Comparison of ENCODE assay signal across 8 cellular contexts in genomic region chr12:121711925-121712461, GRCh38. TPM values are rescaled to one million over a fixed set of nuclear protein-coding genes. Genes with fewer than 3 reads are reported as not detected.
DNase-seq lines count a peak whose midpoint lies in the region; ATAC-seq and TF ChIP-seq lines count a peak whose summit lies in the region.

No MANE protein-coding gene starts in this region.

- peak; percentile 37 for ATAC-seq in GM19035 (IDR thresholded peaks at IDR 0.05; ENCODE audit: unreplicated experiment)
- ATAC-seq in HG03159 (IDR thresholded peaks at IDR 0.05; ENCODE audit: unreplicated experiment): peak; percentile 30
- ATAC-seq in Panc1: peak; percentile 57

- CTCF ChIA-PET in Panc1 (lab: Charles Lee): interaction anchor here (0.6 kb wide), 1 partner anchor 60 kb away, joined by 5 read pairs; no protein-coding TSS in a partner anchor

- 1 to 2% (median 1%) methylated on average over 19 to 20 of the region's 20 CpGs for WGBS in stomach, 5 donors

- TF ChIP-seq CTCF in Panc1 (IDR thresholded peaks at IDR 0.05): no peak
- no peak for TF ChIP-seq CTCF in stomach (IDR thresholded peaks at IDR 0.05)

- H3K27ac ChIP-seq in BLaER1 treated with 17β-estradiol and CSF1 and Interleukin-3, amounts not matched to agents 10 nM and 100 nM: peak overlapping the region in 9 of 11 experiments; percentile 8 to 65 (median 54); a peak in 17 of 22 replicates
- H3K27ac ChIP-seq in Panc1 (ENCODE audit: low read length) (peak overlapping the region; percentile 88), layer of hippocampus (ENCODE audit: low read depth, low read length) (peak overlapping the region; percentile 30), stomach (peak overlapping the region; percentile 86 to 95 (median 92))

- in situ Hi-C loops in Panc1 (cut with HindIII; ENCODE audit: low pct_unique_long_range_greater_than_20kb, low sequenced_read_pairs): no loop called here

- H3K4me2 ChIP-seq in BLaER1 treated with 17β-estradiol and CSF1 and Interleukin-3, amounts not matched to agents 10 nM and 100 nM: peak overlapping the region; percentile 88 to 99 (median 94)

- peak overlapping the region; percentile 87 to 100 (median 98) for H3K4me3 ChIP-seq in BLaER1 treated with 17β-estradiol and CSF1 and Interleukin-3, amounts not matched to agents 10 nM and 100 nM
- H3K4me3 ChIP-seq in Panc1 (ENCODE audit: low read depth in 2 of 2, low read length in 2 of 2) (peak overlapping the region; percentile 75 to 88), stomach (peak overlapping the region; percentile 66 to 94 (median 84))

- intact Hi-C loops in Panc1 (cut with micrococcal nuclease; ENCODE audit: unreplicated experiment) (no loop called here), stomach (cut with DNase I; ENCODE audit: low total_unique reads) (no loop called here)

- POLR2A ChIA-PET in Panc1 (lab: Charles Lee): interaction anchor here (0.9 kb wide), 1 partner anchor 25 kb away, joined by 3 read pairs; no protein-coding TSS in a partner anchor

- no peak for TF ChIP-seq POLR2A in stomach (IDR thresholded peaks at IDR 0.05)

- peaks cover 0 to 18% (median 8%) of the 10 kb centered on the region in 11 experiments; a peak in 5 of 22 replicates for H3K36me3 ChIP-seq in BLaER1 treated with 17β-estradiol and CSF1 and Interleukin-3, amounts not matched to agents 10 nM and 100 nM
- H3K36me3 ChIP-seq in Panc1 (ENCODE audit: control insufficient read depth, insufficient read depth, low read length): 0 out of 2 replicates have a peak, but pooled peaks cover 3% of the 10 kb centered on the region
- no peaks in the 10 kb centered on the region for H3K36me3 ChIP-seq in stomach

- H3K9ac ChIP-seq in BLaER1 treated with 17β-estradiol and CSF1 and Interleukin-3, amounts not matched to agents 10 nM and 100 nM: peak overlapping the region; percentile 64 to 89 (median 81)

- H3K4me1 ChIP-seq in BLaER1 treated with 17β-estradiol and CSF1 and Interleukin-3, amounts not matched to agents 10 nM and 100 nM: peaks cover 26 to 64% (median 45%) of the 10 kb centered on the region in 10 experiments
- H3K4me1 ChIP-seq in Panc1 (ENCODE audit: control insufficient read depth, insufficient read depth, low read length) (peaks cover 14% of the 10 kb centered on the region), stomach (peaks cover 20 to 38% (median 27%) of the 10 kb centered on the region in 4 donors)

- TF ChIP-seq EP300 in stomach (IDR thresholded peaks at IDR 0.05): no peak

- DNase-seq in Panc1 (ENCODE audit: low read depth, low spot score) (no peak), stomach (peak; percentile 36), amniotic stem cell (lab: John Stamatoyannopoulos, UW) (no peak)
- peak; percentile 26 for DNase-seq in central memory CD4-positive, alpha-beta T cell

- H3K9me3 ChIP-seq in BLaER1 treated with 17β-estradiol and CSF1 and Interleukin-3, amounts not matched to agents 10 nM and 100 nM (replicated peaks in 1 of 11): no peaks in the 10 kb centered on the region
- H3K9me3 ChIP-seq in Panc1 (ENCODE audit: control insufficient read depth, insufficient read depth, low read depth, low read length): no peaks in the 10 kb centered on the region
- no peaks in the 10 kb centered on the region for H3K9me3 ChIP-seq in stomach

- no peaks in the 10 kb centered on the region for H3K27me3 ChIP-seq in BLaER1 treated with 17β-estradiol and CSF1 and Interleukin-3, amounts not matched to agents 10 nM and 100 nM
- H3K27me3 ChIP-seq in Panc1 (ENCODE audit: control insufficient read depth, insufficient read depth, low read length): no peaks in the 10 kb centered on the region
- no peaks in the 10 kb centered on the region for H3K27me3 ChIP-seq in layer of hippocampus (ENCODE audit: control insufficient read depth, insufficient read depth, low read length)
- no peaks in the 10 kb centered on the region for H3K27me3 ChIP-seq in stomach

- H4K20me1 ChIP-seq in BLaER1 treated with 17β-estradiol and CSF1 and Interleukin-3, amounts not matched to agents 10 nM and 100 nM: peaks cover 0 to 39% (median 19%) of the 10 kb centered on the region in 11 experiments; a peak in 13 of 22 replicates

- no TSS peak for BruUV-seq in Panc1 (replicated peaks; lab: Mats Ljungman, UMichigan)

RNA-seq across cellular contexts. Expression of gene TMEM120B, which starts 0.6 kb away (rescaled TPM):
- total RNA-seq in Panc1 (2021; ENCODE audit: unreplicated experiment) (22.3 TPM), stomach (10 to 100 TPM in 1 of 5 donors, 1 to 10 TPM in 3, under 1 TPM in 1; 0.58 to 11.6 (median 8.3) TPM)
- 15.1 TPM for polyA plus RNA-seq in Panc1 (2012; ENCODE audit: insufficient read length)
- 1 to 10 TPM; 2.6 to 4.4 (median 3.1) TPM for polyA plus RNA-seq in stomach

RNA-seq across cellular contexts. Expression of gene MORN3, which starts 42.5 kb away (rescaled TPM):
- total RNA-seq in Panc1 (2021; ENCODE audit: unreplicated experiment) (0.72 TPM), stomach (under 1 TPM in 2 of 5 donors, not detected in 3; under 0.01 to 0.55 TPM)
- polyA plus RNA-seq in Panc1 (2012; ENCODE audit: insufficient read length): 1.7 TPM
- under 1 TPM; 0.20 to 0.87 (median 0.46) TPM for polyA plus RNA-seq in stomach

Comparison
In these comparisons a context has a peak if more than half of its experiments do, and no peak if none do; other contexts are left out.
1. H3K27ac ChIP-seq: peak in every context shown above with its lines; median percentile 92 in stomach; 88 in Panc1; 54 in BLaER1 treated with 17β-estradiol and CSF1 and Interleukin-3, amounts not matched to agents 10 nM and 100 nM; 30 in layer of hippocampus.
2. DNase-seq: peak in central memory CD4-positive, alpha-beta T cell (single experiment) and stomach (single experiment); none in Panc1 (single experiment) and amniotic stem cell (single experiment).
3. Peak in every context shown above with its lines, with median percentiles within 50 percentile points of each other: H3K4me3 ChIP-seq and ATAC-seq.